12 cellular contexts compared by ENCODE assay signal in the genomic region with DNA sequence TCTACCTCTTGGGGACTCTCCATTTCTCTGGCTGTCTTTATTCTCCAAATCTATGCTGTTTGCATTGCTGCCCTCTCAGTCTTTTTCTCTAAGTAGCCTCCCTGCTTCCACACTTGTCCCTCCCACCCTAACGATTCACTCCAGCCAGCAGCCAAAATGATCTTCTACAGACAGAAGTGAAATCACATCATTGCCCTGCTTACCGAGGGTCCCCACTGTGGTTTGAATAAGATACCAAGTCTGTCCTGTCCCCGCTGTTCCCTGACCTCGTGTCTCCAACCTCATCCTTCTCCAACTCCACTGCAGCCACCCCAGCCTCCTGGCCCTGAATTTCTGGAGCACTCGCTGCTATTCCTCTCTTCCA. TPM values are rescaled to one million over a fixed set of nuclear protein-coding genes. Genes with fewer than 3 reads are reported as not detected.
DNase-seq lines count a peak whose midpoint lies in the region; ATAC-seq and TF ChIP-seq lines count a peak whose summit lies in the region.
"Had no signal": no experiment of that assay in that cellular context is flagged by ENCODE, and none has a peak within 500 bp of the region (broad histone marks: within the 10 kb centered on the region; RNA-seq: fewer than 3 reads in every experiment).

No MANE protein-coding gene starts in this region.

- H3K9me3 ChIP-seq in CD4-positive, CD25-positive, alpha-beta regulatory T cell (ENCODE audit: control insufficient read depth in 2 of 2, low read length in 2 of 2) = no peaks in the 10 kb centered on the region
- H3K9me3 ChIP-seq in Loucy (ENCODE audit: insufficient read depth, low read depth, low read length) (no peaks in the 10 kb centered on the region), esophagus squamous epithelium (no peaks in the 10 kb centered on the region), parathyroid adenoma (ENCODE audit: control insufficient read depth, low read length) (no peaks in the 10 kb centered on the region)
- H3K9me3 ChIP-seq: mucosa of descending colon had no signal

- H2AFZ ChIP-seq in Loucy (ENCODE audit: low read length) (peak overlapping the region; percentile 70), parathyroid adenoma (peak overlapping the region; percentile 94)

- no peak for ATAC-seq in CD4-positive, CD25-positive, alpha-beta regulatory T cell (ENCODE audit: low read depth in 2 of 2)
- no peak for ATAC-seq in GM18907 (IDR thresholded peaks at IDR 0.05; ENCODE audit: unreplicated experiment)

- peak overlapping the region; percentile 21 for H3K4me3 ChIP-seq in CD4-positive, CD25-positive, alpha-beta regulatory T cell (ENCODE audit: low read depth, low read length)
- peak overlapping the region; percentile 44 for H3K4me3 ChIP-seq in Loucy (ENCODE audit: low read length, poor library complexity, severe bottlenecking)
- peak overlapping the region in 3 of 4 donors; percentile 21 to 35 (median 29) for H3K4me3 ChIP-seq in esophagus squamous epithelium
- H3K4me3 ChIP-seq in parathyroid adenoma (ENCODE audit: low read depth, low read length) = peak overlapping the region; percentile 27
- H3K4me3 ChIP-seq: mucosa of descending colon had no signal

- DNase-seq in CD4-positive, CD25-positive, alpha-beta regulatory T cell = no peak
- DNase-seq in esophagus squamous epithelium (lab: John Stamatoyannopoulos, UW) (no peak), SIG-M5 treated with dmso at 0.1 percent for 504 hours (lab: John Stamatoyannopoulos, UW; ENCODE audit: unreplicated experiment) (no peak), middle frontal gyrus (ENCODE audit: extremely low spot score, low spot score) (no peak)
- DNase-seq in stimulated activated naive CD4-positive, alpha-beta T cell treated with Interleukin-2 at 50 U/mL for 16 hours (lab: John Stamatoyannopoulos, UW) = no peak

- H3K9me3 Mint-ChIP-seq in CD4-positive, CD25-positive, alpha-beta regulatory T cell = no peaks in the 10 kb centered on the region

- no peaks in the 10 kb centered on the region for H3K36me3 ChIP-seq in CD4-positive, CD25-positive, alpha-beta regulatory T cell (ENCODE audit: control insufficient read depth, insufficient read depth, low read length)
- H3K36me3 ChIP-seq in Loucy (ENCODE audit: insufficient read depth, low read length) = no peaks in the 10 kb centered on the region
- H3K36me3 ChIP-seq in esophagus squamous epithelium = no peaks in the 10 kb centered on the region
- no peaks in the 10 kb centered on the region for H3K36me3 ChIP-seq in parathyroid adenoma (ENCODE audit: control insufficient read depth, insufficient read depth, low read length)

- H3K4me1 ChIP-seq in CD4-positive, CD25-positive, alpha-beta regulatory T cell (ENCODE audit: control insufficient read depth, insufficient read depth, low read length, poor library complexity, severe bottlenecking) = no peaks in the 10 kb centered on the region
- H3K4me1 ChIP-seq in Loucy (ENCODE audit: insufficient read depth, low read length, poor library complexity, severe bottlenecking) (peaks cover 41% of the 10 kb centered on the region), esophagus squamous epithelium (peaks cover 0 to 25% (median 3%) of the 10 kb centered on the region in 3 donors), parathyroid adenoma (peaks cover 5% of the 10 kb centered on the region)

- H3K79me2 ChIP-seq in Loucy (ENCODE audit: insufficient read depth, low read length) (no peaks in the 10 kb centered on the region), parathyroid adenoma (no peaks in the 10 kb centered on the region)

- H3K4me2 ChIP-seq in Loucy (ENCODE audit: low read depth, low read length, poor library complexity, severe bottlenecking) (peak overlapping the region; percentile 59), parathyroid adenoma (ENCODE audit: low read length) (peak overlapping the region; percentile 62)

- peaks cover 4% of the 10 kb centered on the region for H3K27me3 Mint-ChIP-seq in CD4-positive, CD25-positive, alpha-beta regulatory T cell
- H3K27me3 Mint-ChIP-seq: T-helper 17 cell had no signal

- TF ChIP-seq CTCF in Loucy (conservative IDR thresholded peaks at IDR 0.05; ENCODE audit: low read length) (no peak), esophagus squamous epithelium (IDR thresholded peaks at IDR 0.05) (no peak), parathyroid adenoma (IDR thresholded peaks at IDR 0.05) (no peak)

- TF ChIP-seq POLR2A in esophagus squamous epithelium (IDR thresholded peaks at IDR 0.05) = no peak

- no peaks in the 10 kb centered on the region for H4K20me1 ChIP-seq in Loucy (ENCODE audit: insufficient read depth, low read length, poor library complexity, severe bottlenecking)

- peak overlapping the region; percentile 27 for H3K9ac ChIP-seq in Loucy (ENCODE audit: low read depth, low read length, poor library complexity, severe bottlenecking)
- H3K9ac ChIP-seq in parathyroid adenoma = no peak overlapping the region

- H3K4me3 Mint-ChIP-seq in CD4-positive, CD25-positive, alpha-beta regulatory T cell = no peak overlapping the region
- H3K4me3 Mint-ChIP-seq: T-helper 17 cell had no signal

- no peaks in the 10 kb centered on the region for H3K27me3 ChIP-seq in CD4-positive, CD25-positive, alpha-beta regulatory T cell (ENCODE audit: control insufficient read depth, insufficient read depth, low read length)
- H3K27me3 ChIP-seq in Loucy (ENCODE audit: insufficient read depth, low read length, poor library complexity, severe bottlenecking) (no peaks in the 10 kb centered on the region), esophagus squamous epithelium (no peaks in the 10 kb centered on the region), parathyroid adenoma (ENCODE audit: control insufficient read depth, insufficient read depth, low read length) (no peaks in the 10 kb centered on the region)

- H3K27ac Mint-ChIP-seq in CD4-positive, CD25-positive, alpha-beta regulatory T cell = no peak overlapping the region
- H3K27ac Mint-ChIP-seq: T-helper 17 cell had no signal

- peaks cover 0 to 6% (median 2%) of the 10 kb centered on the region in 4 donors for H3K4me1 Mint-ChIP-seq in CD4-positive, CD25-positive, alpha-beta regulatory T cell

- no peaks in the 10 kb centered on the region for H3K9me2 ChIP-seq in Loucy (replicated peaks; ENCODE audit: low read depth, low read length)

- H3K27ac ChIP-seq in CD4-positive, CD25-positive, alpha-beta regulatory T cell (ENCODE audit: insufficient read depth, low read length, poor library complexity, severe bottlenecking) = no peak overlapping the region
- H3K27ac ChIP-seq in esophagus squamous epithelium (peak overlapping the region in 3 of 4 donors; percentile 22 to 71 (median 55)), parathyroid adenoma (no peak overlapping the region)

- H3K36me3 Mint-ChIP-seq in CD4-positive, CD25-positive, alpha-beta regulatory T cell = no peaks in the 10 kb centered on the region

- H3F3A ChIP-seq in Loucy (ENCODE audit: low read depth) = no peaks in the 10 kb centered on the region

- intact Hi-C loops in esophagus squamous epithelium (cut with DNase I) = no loop called here

- 39 to 49% methylated on average over 5 of the region's 5 CpGs for WGBS in esophagus squamous epithelium, 2 donors

RNA-seq across cellular contexts. Expression of gene OCSTAMP, which starts 11.5 kb away (rescaled TPM):
- not detected for total RNA-seq in CD4-positive, CD25-positive, alpha-beta regulatory T cell
- polyA plus RNA-seq in CD4-positive, CD25-positive, alpha-beta regulatory T cell = not detected
- not detected for total RNA-seq in esophagus squamous epithelium
- total RNA-seq: bronchial epithelial cell, LHCN-M2, mucosa of descending colon, T-helper 17 cell had no signal

RNA-seq across cellular contexts. Expression of gene ZNF334, which starts 48.6 kb away (rescaled TPM):
- 0.25 TPM for total RNA-seq in CD4-positive, CD25-positive, alpha-beta regulatory T cell
- polyA plus RNA-seq in CD4-positive, CD25-positive, alpha-beta regulatory T cell = under 1 TPM in 3 of 4 donors, not detected in 1; 0.14 to 0.22 (median 0.19) TPM
- 1 to 10 TPM in 2 of 4 donors, under 1 TPM in 2; 0.27 to 1.1 (median 0.90) TPM for total RNA-seq in esophagus squamous epithelium

Comparison
In these comparisons a context has a peak if more than half of its experiments do, and no peak if none do; other contexts are left out.
1. H3K27ac ChIP-seq: peak in esophagus squamous epithelium (3 of 4); none in CD4-positive, CD25-positive, alpha-beta regulatory T cell (single experiment) and parathyroid adenoma (single experiment).
2. Peak in every context shown above with its lines, with median percentiles within 50 percentile points of each other: H3K4me3 ChIP-seq.